ENCODE assay signal across 12 cellular contexts in the genomic region with DNA sequence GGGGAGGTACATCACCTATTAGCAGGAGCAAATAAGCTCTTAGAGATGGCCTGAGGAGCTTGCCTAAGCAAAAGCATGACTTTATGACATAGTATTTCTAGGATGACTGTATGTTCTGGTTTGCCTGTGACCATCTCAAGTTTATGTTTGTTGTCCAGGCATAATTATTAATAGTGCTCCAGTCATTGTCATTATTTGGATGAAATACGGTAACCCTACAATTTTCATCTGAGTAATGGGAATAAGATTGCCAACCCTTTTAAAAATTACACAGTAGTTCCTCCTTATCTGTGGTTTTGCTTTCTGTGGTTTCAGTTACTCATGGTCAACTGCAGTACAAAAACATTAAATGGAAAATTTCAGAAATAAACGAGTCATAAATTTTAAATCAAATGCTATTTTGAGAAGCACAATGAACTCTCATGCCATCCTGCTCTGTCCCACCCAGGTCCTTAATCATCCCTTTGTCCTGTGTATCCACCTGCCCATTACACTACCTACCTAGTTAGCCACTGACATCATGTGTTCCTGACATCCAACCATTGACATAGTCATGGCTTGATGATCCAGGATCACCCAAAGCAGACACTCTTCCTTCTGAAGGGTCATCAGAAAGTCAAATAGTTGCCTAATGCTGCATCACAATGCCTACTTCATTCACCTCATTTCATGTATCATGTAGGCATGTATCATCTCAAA. TPM values are rescaled to one million over a fixed set of nuclear protein-coding genes. Genes with fewer than 3 reads are reported as not detected.
A peak's percentile ranks its signal among the peaks of the same experiment; 100 is the strongest.
DNase-seq lines count a peak whose midpoint lies in the region; ATAC-seq and TF ChIP-seq lines count a peak whose summit lies in the region.
"Had no signal": no experiment of that assay in that cellular context is flagged by ENCODE, and none has a peak within 500 bp of the region (broad histone marks: within the 10 kb centered on the region; RNA-seq: fewer than 3 reads in every experiment).

No MANE protein-coding gene starts in this region.

- H3K79me2 ChIP-seq in mammary epithelial cell (ENCODE audit: insufficient read depth, low read length) (no peaks in the 10 kb centered on the region), SU-DHL-6 (ENCODE audit: insufficient read depth, low read length) (no peaks in the 10 kb centered on the region)

- ATAC-seq in HG03025 (IDR thresholded peaks at IDR 0.05; ENCODE audit: low FRiP score, unreplicated experiment) = peak; percentile 63

- intact Hi-C loops in mammary epithelial cell (cut with micrococcal nuclease) = no loop called here
- intact Hi-C loops in breast epithelium (cut with DNase I; ENCODE audit: low total_unique reads) = no loop called here

- TF ChIP-seq CTCF in mammary epithelial cell (conservative IDR thresholded peaks at IDR 0.05 in 1 of 2, IDR thresholded peaks at IDR 0.05 in 1 of 2; ENCODE audit: extremely low read depth in 1 of 2, insufficient read depth in 1 of 2, low read depth in 1 of 2, low read length in 2 of 2) = no peak
- TF ChIP-seq CTCF in breast epithelium (IDR thresholded peaks at IDR 0.05) = no peak
- no peak for TF ChIP-seq CTCF in SU-DHL-6 (IDR thresholded peaks at IDR 0.05; ENCODE audit: insufficient read depth, low read length, poor library complexity, severe bottlenecking)

- no peak for TF ChIP-seq POLR2A in breast epithelium (IDR thresholded peaks at IDR 0.05)

- H3K4me2 ChIP-seq in mammary epithelial cell (ENCODE audit: insufficient read depth, low read depth, low read length) (no peak overlapping the region), SU-DHL-6 (ENCODE audit: low read depth, low read length, poor library complexity, severe bottlenecking) (peak overlapping the region; percentile 19)
- H3K4me2 ChIP-seq: KMS-11 had no signal

- H3K9me3 ChIP-seq in mammary epithelial cell (replicated peaks; ENCODE audit: insufficient read depth, low read length) = no peaks in the 10 kb centered on the region
- peaks cover 2 to 5% of the 10 kb centered on the region in 2 donors for H3K9me3 ChIP-seq in breast epithelium
- H3K9me3 ChIP-seq in SU-DHL-6 (ENCODE audit: insufficient read depth, low read length) = peaks cover 5% of the 10 kb centered on the region; the same call in 1 of the 2 replicates

- no TSS peak for BruUV-seq in mammary epithelial cell (replicated peaks; lab: Mats Ljungman, UMichigan)

- CTCF ChIA-PET in mammary epithelial cell (lab: Charles Lee; ENCODE audit: low non-redundant PET) = interaction anchor here (0.9 kb wide), 1 partner anchor 187 kb away, joined by 3 read pairs; no protein-coding TSS in a partner anchor

- H3K9ac ChIP-seq in mammary epithelial cell (ENCODE audit: insufficient read depth, low read length) (no peak overlapping the region), SU-DHL-6 (ENCODE audit: low read length) (no peak overlapping the region)
- H3K9ac ChIP-seq: KMS-11 had no signal

- no peak overlapping the region for H3K4me3 ChIP-seq in mammary epithelial cell (replicated peaks in 1 of 3; ENCODE audit: insufficient read depth in 1 of 3, low read depth in 2 of 3, low read length in 3 of 3)
- no peak overlapping the region for H3K4me3 ChIP-seq in breast epithelium
- H3K4me3 ChIP-seq in SU-DHL-6 (ENCODE audit: insufficient read depth, low read length, poor library complexity, severe bottlenecking) = no peak overlapping the region
- H3K4me3 ChIP-seq: esophagus squamous epithelium, psoas muscle had no signal

- H3F3A ChIP-seq in SU-DHL-6 (ENCODE audit: insufficient read depth) = no peaks in the 10 kb centered on the region

- H3K4me1 ChIP-seq in mammary epithelial cell (ENCODE audit: insufficient read depth, low read length) = peaks cover 11% of the 10 kb centered on the region
- H3K4me1 ChIP-seq in breast epithelium = no peaks in the 10 kb centered on the region
- H3K4me1 ChIP-seq: esophagus squamous epithelium, psoas muscle had no signal

- no peak overlapping the region for H2AFZ ChIP-seq in mammary epithelial cell (ENCODE audit: low read depth, low read length)
- H2AFZ ChIP-seq in SU-DHL-6 (ENCODE audit: low read depth, low read length, severe bottlenecking) = no peak overlapping the region

- 25% methylated on average over 2 of the region's 2 CpGs for WGBS in mammary epithelial cell (ENCODE audit: low coverage, missing lambda C conversion rate)

- no peak overlapping the region for H3K27ac ChIP-seq in mammary epithelial cell (ENCODE audit: insufficient read depth, low read depth, low read length)
- H3K27ac ChIP-seq in breast epithelium = no peak overlapping the region
- peak overlapping the region; percentile 66 for H3K27ac ChIP-seq in SU-DHL-6 (ENCODE audit: low read depth, low read length)
- H3K27ac ChIP-seq: esophagus squamous epithelium, KMS-11, psoas muscle had no signal

- dilution Hi-C loops in mammary epithelial cell (cut with HindIII; ENCODE audit: low sequenced_read_pairs) = no loop called here

- H3K36me3 ChIP-seq in mammary epithelial cell (ENCODE audit: insufficient read depth, low read length) = no peaks in the 10 kb centered on the region
- no peaks in the 10 kb centered on the region for H3K36me3 ChIP-seq in breast epithelium
- H3K36me3 ChIP-seq in SU-DHL-6 (ENCODE audit: low read length) = no peaks in the 10 kb centered on the region
- H3K36me3 ChIP-seq: esophagus squamous epithelium had no signal

- no peaks in the 10 kb centered on the region for H3K9me2 ChIP-seq in SU-DHL-6 (replicated peaks; ENCODE audit: insufficient read depth, low read length)

- in situ Hi-C loops in mammary epithelial cell (cut with MboI; ENCODE audit: low sequenced_read_pairs in 2 of 2) = loop anchor here in 1 of 2 donors (25.0 kb wide), 1 partner anchor 1221 kb away; no protein-coding TSS in a partner anchor

- H4K20me1 ChIP-seq in mammary epithelial cell (ENCODE audit: insufficient read depth, low read length) (no peaks in the 10 kb centered on the region), SU-DHL-6 (ENCODE audit: low read depth, low read length) (no peaks in the 10 kb centered on the region)

- DNase-seq in mammary epithelial cell = peak; percentile 89
- no peak for DNase-seq in breast epithelium (ENCODE audit: low spot score in 2 of 2)
- peak; percentile 88 for DNase-seq in stromal cell of bone marrow (ENCODE audit: low read depth)
- no peak for DNase-seq in NCI-H526 (lab: John Stamatoyannopoulos, UW)
- no peak for DNase-seq in globus pallidus (ENCODE audit: low spot score)
- DNase-seq in mesenteric fat pad (ENCODE audit: low spot score) = no peak
- DNase-seq: activated CD4-positive, alpha-beta T cell treated with anti-CD3 and anti-CD28 coated beads, Interleukin-2, amount 50 U/mL, for 1 hour; esophagus squamous epithelium; psoas muscle had no signal

- H3K27me3 ChIP-seq in mammary epithelial cell (ENCODE audit: insufficient read depth, low read length) (no peaks in the 10 kb centered on the region), breast epithelium (no peaks in the 10 kb centered on the region), SU-DHL-6 (ENCODE audit: low read length) (no peaks in the 10 kb centered on the region)
- H3K27me3 ChIP-seq: esophagus squamous epithelium had no signal

RNA-seq across cellular contexts. Expression of gene TFB1M, which starts 27.0 kb away (rescaled TPM):
- total RNA-seq in mammary epithelial cell (10 to 100 TPM; 17.0 to 42.7 TPM), breast epithelium (10 to 100 TPM in 2 of 3 donors, 1 to 10 TPM in 1; 9.9 to 28.5 (median 18.4) TPM), mesenteric fat pad (12.5 TPM)
- 32.0 TPM for polyA plus RNA-seq in mammary epithelial cell
- polyA minus RNA-seq in mammary epithelial cell = 30.9 TPM

Comparison
In these comparisons a context has a peak if more than half of its experiments do, and no peak if none do; other contexts are left out.
1. DNase-seq: peak in mammary epithelial cell (single experiment) and stromal cell of bone marrow (single experiment); none in breast epithelium (0 of 2), NCI-H526 (0 of 2), globus pallidus (single experiment) and mesenteric fat pad (single experiment).